In the genomic region with DNA sequence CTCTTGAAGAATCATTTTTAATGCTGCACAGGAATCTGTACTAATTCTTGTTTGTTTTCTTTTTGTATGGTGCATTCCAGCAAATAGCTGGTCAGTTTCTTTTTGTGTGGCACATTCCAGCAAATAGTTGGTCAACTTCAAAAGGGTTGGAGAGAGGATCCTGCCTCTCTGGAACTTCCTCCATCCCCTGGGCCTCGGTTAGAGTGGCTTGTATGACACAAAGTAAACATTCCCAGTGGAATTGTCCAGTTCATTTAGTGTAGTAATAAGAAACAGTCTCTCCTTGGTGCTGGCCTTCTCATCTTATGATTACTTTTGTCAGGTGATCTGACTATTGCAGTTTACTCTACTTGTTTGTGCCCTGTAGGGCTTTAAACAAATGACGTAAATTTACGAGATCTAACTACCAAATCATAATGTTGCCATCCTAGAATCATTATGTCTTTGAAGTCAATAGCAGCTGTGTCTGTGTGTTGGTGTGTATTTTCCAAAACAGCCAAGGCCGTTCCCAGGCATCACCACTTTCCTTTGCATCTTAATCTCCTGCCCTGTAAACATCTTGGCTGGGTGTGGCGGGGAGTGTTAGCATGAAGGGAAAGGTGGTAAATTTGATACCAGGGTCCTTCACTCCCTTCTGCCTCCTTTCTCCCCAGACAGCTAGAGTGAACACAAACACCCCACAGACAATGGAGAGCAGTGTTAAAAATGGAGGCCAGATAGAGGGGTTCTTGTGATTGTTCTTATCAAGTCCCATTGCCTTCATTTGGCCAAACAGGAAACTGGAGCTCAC, we compare ENCODE assay signal across 24 cellular contexts.
A peak's percentile ranks its signal among the peaks of the same experiment; 100 is the strongest.
DNase-seq lines count a peak whose midpoint lies in the region; ATAC-seq, FAIRE-seq and TF ChIP-seq lines count a peak whose summit lies in the region.
"Had no signal": no experiment of that assay in that cellular context is flagged by ENCODE, and none has a peak within 500 bp of the region (broad histone marks: within the 10 kb centered on the region; RNA-seq: fewer than 3 reads in every experiment).

No MANE protein-coding gene starts in this region.

- no peaks in the 10 kb centered on the region for H3K36me3 ChIP-seq in K562 (ENCODE audit: control insufficient read depth, insufficient read depth, low read length)
- no peaks in the 10 kb centered on the region for H3K36me3 ChIP-seq in lower lobe of right lung
- no peaks in the 10 kb centered on the region for H3K36me3 ChIP-seq in stomach smooth muscle (ENCODE audit: control insufficient read depth in 2 of 2, insufficient read depth in 2 of 2, low read length in 2 of 2)
- H3K36me3 ChIP-seq: cardiac muscle cell, MG63, ovary, Peyer's patch had no signal

- no peak for TF ChIP-seq RAD21 in K562 (CRISPR knock-in tag; conservative IDR thresholded peaks at IDR 0.05 in 1 of 2, IDR thresholded peaks at IDR 0.05 in 1 of 2)

- H3K9ac ChIP-seq in K562 (ENCODE audit: insufficient read depth in 1 of 2, low read depth in 2 of 2, low read length in 2 of 2) (no peak overlapping the region), stomach smooth muscle (ENCODE audit: low read length in 2 of 2) (no peak overlapping the region)

- H3K9me3 ChIP-seq in K562 (replicated peaks; ENCODE audit: control insufficient read depth, insufficient read depth, low read depth, low read length), result no peaks in the 10 kb centered on the region
- H3K9me3 ChIP-seq in lower lobe of right lung, result no peaks in the 10 kb centered on the region
- no peaks in the 10 kb centered on the region for H3K9me3 ChIP-seq in stomach smooth muscle (ENCODE audit: control insufficient read depth in 2 of 2, low read length in 2 of 2)
- H3K9me3 ChIP-seq: MG63, ovary, Peyer's patch had no signal

- H3K4me3 ChIP-seq in K562, result no peak overlapping the region
- no peak overlapping the region for H3K4me3 ChIP-seq in lower lobe of right lung
- H3K4me3 ChIP-seq in stomach smooth muscle (ENCODE audit: low read length in 2 of 2), result no peak overlapping the region
- H3K4me3 ChIP-seq: cardiac muscle cell, GM12878, lung, MG63, ovary, Peyer's patch had no signal

- ATAC-seq in K562 (peak; percentile 67), lower lobe of right lung (peak; percentile 74 to 78), GM19035 (IDR thresholded peaks at IDR 0.05; ENCODE audit: unreplicated experiment) (no peak)
- ATAC-seq: activated CD4-positive, alpha-beta T cell treated with anti-CD3 and anti-CD28 coated beads for 36 hours; GM12878 had no signal

- no peak for TF ChIP-seq POLR2A in K562 (conservative IDR thresholded peaks at IDR 0.05)

- no peaks in the 10 kb centered on the region for H3K9me1 ChIP-seq in K562 (ENCODE audit: control insufficient read depth, insufficient read depth, low read length)

- DNase-seq in EL (peak; percentile 33), K562 (ENCODE audit: extremely low read depth in 1 of 4, low spot score in 3 of 4) (peak; percentile 44 to 58 (median 50)), lower lobe of right lung (no peak), AG08395 (ENCODE audit: low spot score) (no peak), posterior vena cava (ENCODE audit: low spot score) (no peak)
- DNase-seq: activated CD4-positive, alpha-beta T cell treated with anti-CD3 and anti-CD28 coated beads for 36 hours; activated naive CD4-positive, alpha-beta T cell treated with anti-CD3 and anti-CD28 coated beads for 36 hours; activated T-cell treated with anti-CD3 and anti-CD28 coated beads, Interleukin-2, amount 50 U/mL, for 48 hours; CD8-positive, alpha-beta memory T cell; cortex of kidney; DMS79; MG63; NCI-H1417; NCI-H2107; NK-92 treated with Interleukin-12 subunit alpha and Interleukin-12 subunit beta, amount 100 ng/mL, for 24 hours; ovary; Peyer's patch; stimulated activated CD4-positive, alpha-beta T cell treated with anti-CD3 and anti-CD28 coated beads, Interleukin-1b, Interleukin-23, amount 100 ng/mL, for 48 hours had no signal

- H2AFZ ChIP-seq in K562 (ENCODE audit: low read depth, low read length), result peak overlapping the region; percentile 80

- H3K4me1 ChIP-seq in K562 (replicated peaks in 1 of 2; ENCODE audit: control insufficient read depth in 2 of 2, insufficient read depth in 2 of 2, low read length in 2 of 2) (peaks cover 0 to 12% of the 10 kb centered on the region in 2 experiments; a peak in 2 of 5 replicates), lower lobe of right lung (peaks cover 22% of the 10 kb centered on the region), stomach smooth muscle (ENCODE audit: control insufficient read depth, insufficient read depth, low read length) (peaks cover 26% of the 10 kb centered on the region)

- POLR2A ChIA-PET in K562 (lab: Yijun Ruan, JAX), result interaction anchor here (0.7 to 2.2 kb wide), 3 partner anchors 11 to 24 kb away, joined by 4 to 6 read pairs (median 4); no protein-coding TSS in a partner anchor

- no peak for TF ChIP-seq EP300 in K562 (IDR thresholded peaks at IDR 0.05; ENCODE audit: low read length)

- intact Hi-C loops in K562 (cut with micrococcal nuclease), result no loop called here
- intact Hi-C loops in lower lobe of right lung (cut with DNase I), result no loop called here
- intact Hi-C loops in posterior vena cava (cut with DNase I), result loop anchor here in 1 of 2 donors (10.0 kb wide), 1 partner anchor 156 kb away; no protein-coding TSS in a partner anchor

- CTCF ChIA-PET in K562 (lab: Yijun Ruan, JAX; ENCODE audit: low intra/inter-chr PET ratio), result no interaction called here

- H3K4me2 ChIP-seq in K562 (ENCODE audit: insufficient read depth, low read length), result peak overlapping the region; percentile 22; the same call in 1 of the 2 replicates

- in situ Hi-C loops in K562 (cut with MboI), result no loop called here

- no peaks in the 10 kb centered on the region for H3K27me3 ChIP-seq in K562 (ENCODE audit: control insufficient read depth in 2 of 2, insufficient read depth in 2 of 2, low read length in 2 of 2)
- H3K27me3 ChIP-seq in lower lobe of right lung (ENCODE audit: low read depth), result no peaks in the 10 kb centered on the region
- no peaks in the 10 kb centered on the region for H3K27me3 ChIP-seq in stomach smooth muscle (ENCODE audit: control insufficient read depth in 1 of 2, insufficient read depth in 2 of 2, low read length in 2 of 2)
- H3K27me3 ChIP-seq: cardiac muscle cell, MG63, ovary, Peyer's patch had no signal

- TF ChIP-seq CTCF in K562 (IDR thresholded peaks at IDR 0.05 in 2 of 3, conservative IDR thresholded peaks at IDR 0.05 in 1 of 3; ENCODE audit: insufficient read depth in 2 of 3, low read depth in 1 of 3, low read length in 3 of 3) (no peak), lower lobe of right lung (IDR thresholded peaks at IDR 0.05) (no peak)

- peak; percentile 56 for FAIRE-seq in K562 (lab: Jason Lieb, UNC)
- FAIRE-seq: endometrium had no signal

- no peaks in the 10 kb centered on the region for H4K20me1 ChIP-seq in K562 (replicated peaks; ENCODE audit: control insufficient read depth, insufficient read depth, low read length)

- H3K79me2 ChIP-seq in K562 (ENCODE audit: control insufficient read depth, insufficient read depth, low read length), result no peaks in the 10 kb centered on the region

- H3K27ac ChIP-seq in K562 (ENCODE audit: extremely low read depth, low read depth, low read length), result no peak overlapping the region; the same call in 2 of the 3 replicates
- no peak overlapping the region for H3K27ac ChIP-seq in lower lobe of right lung
- peak overlapping the region; percentile 42 for H3K27ac ChIP-seq in stomach smooth muscle (ENCODE audit: low read length)
- H3K27ac ChIP-seq: cardiac muscle cell, ovary, Peyer's patch had no signal

- BruUV-seq in K562 (replicated peaks; lab: Mats Ljungman, UMichigan), result no TSS peak

- 39% methylated on average over 5 of the region's 5 CpGs for WGBS in K562 (ENCODE audit: insufficient coverage, low coverage, missing lambda C conversion rate)

TF ChIP-seq in K562, 482 proteins besides CTCF, POLR2A, EP300 and RAD21 (continues in another document):
- TF ChIP-seq ZNF589 (CRISPR knock-in tag; IDR thresholded peaks at IDR 0.05; ENCODE audit: low read depth) (no peak), FOXJ2 (tag; IDR thresholded peaks at IDR 0.05) (peak; percentile 47; the same call in 1 of the 2 replicates), OTX1 (CRISPR knock-in tag; IDR thresholded peaks at IDR 0.05) (no peak), ZNF57 (CRISPR knock-in tag; IDR thresholded peaks at IDR 0.05) (no peak)
- TF ChIP-seq, protein P1, sequence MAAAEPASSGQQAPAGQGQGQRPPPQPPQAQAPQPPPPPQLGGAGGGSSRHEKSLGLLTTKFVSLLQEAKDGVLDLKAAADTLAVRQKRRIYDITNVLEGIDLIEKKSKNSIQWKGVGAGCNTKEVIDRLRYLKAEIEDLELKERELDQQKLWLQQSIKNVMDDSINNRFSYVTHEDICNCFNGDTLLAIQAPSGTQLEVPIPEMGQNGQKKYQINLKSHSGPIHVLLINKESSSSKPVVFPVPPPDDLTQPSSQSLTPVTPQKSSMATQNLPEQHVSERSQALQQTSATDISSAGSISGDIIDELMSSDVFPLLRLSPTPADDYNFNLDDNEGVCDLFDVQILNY (CRISPR knock-in tag; IDR thresholded peaks at IDR 0.05), result no peak
- TF ChIP-seq, protein P2, sequence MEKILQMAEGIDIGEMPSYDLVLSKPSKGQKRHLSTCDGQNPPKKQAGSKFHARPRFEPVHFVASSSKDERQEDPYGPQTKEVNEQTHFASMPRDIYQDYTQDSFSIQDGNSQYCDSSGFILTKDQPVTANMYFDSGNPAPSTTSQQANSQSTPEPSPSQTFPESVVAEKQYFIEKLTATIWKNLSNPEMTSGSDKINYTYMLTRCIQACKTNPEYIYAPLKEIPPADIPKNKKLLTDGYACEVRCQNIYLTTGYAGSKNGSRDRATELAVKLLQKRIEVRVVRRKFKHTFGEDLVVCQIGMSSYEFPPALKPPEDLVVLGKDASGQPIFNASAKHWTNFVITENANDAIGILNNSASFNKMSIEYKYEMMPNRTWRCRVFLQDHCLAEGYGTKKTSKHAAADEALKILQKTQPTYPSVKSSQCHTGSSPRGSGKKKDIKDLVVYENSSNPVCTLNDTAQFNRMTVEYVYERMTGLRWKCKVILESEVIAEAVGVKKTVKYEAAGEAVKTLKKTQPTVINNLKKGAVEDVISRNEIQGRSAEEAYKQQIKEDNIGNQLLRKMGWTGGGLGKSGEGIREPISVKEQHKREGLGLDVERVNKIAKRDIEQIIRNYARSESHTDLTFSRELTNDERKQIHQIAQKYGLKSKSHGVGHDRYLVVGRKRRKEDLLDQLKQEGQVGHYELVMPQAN (IDR thresholded peaks at IDR 0.05; ENCODE audit: borderline replicate concordance), result no peak
- TF ChIP-seq, protein P3, sequence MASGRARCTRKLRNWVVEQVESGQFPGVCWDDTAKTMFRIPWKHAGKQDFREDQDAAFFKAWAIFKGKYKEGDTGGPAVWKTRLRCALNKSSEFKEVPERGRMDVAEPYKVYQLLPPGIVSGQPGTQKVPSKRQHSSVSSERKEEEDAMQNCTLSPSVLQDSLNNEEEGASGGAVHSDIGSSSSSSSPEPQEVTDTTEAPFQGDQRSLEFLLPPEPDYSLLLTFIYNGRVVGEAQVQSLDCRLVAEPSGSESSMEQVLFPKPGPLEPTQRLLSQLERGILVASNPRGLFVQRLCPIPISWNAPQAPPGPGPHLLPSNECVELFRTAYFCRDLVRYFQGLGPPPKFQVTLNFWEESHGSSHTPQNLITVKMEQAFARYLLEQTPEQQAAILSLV (tag; IDR thresholded peaks at IDR 0.05), result no peak

Comparison
In these comparisons a context has a peak if more than half of its experiments do, and no peak if none do; other contexts are left out.
1. DNase-seq: peak in EL (single experiment) and K562 (4 of 4); none in lower lobe of right lung (single experiment), AG08395 (single experiment) and posterior vena cava (single experiment).